In genomic region chr10:118870467-118871243, GRCh38 we compare ENCODE assay signal across 11 cellular contexts.
A peak's percentile ranks its signal among the peaks of the same experiment; 100 is the strongest.
DNase-seq lines count a peak whose midpoint lies in the region; ATAC-seq and TF ChIP-seq lines count a peak whose summit lies in the region.
"Had no signal": no experiment of that assay in that cellular context is flagged by ENCODE, and none has a peak within 500 bp of the region (broad histone marks: within the 10 kb centered on the region; RNA-seq: fewer than 3 reads in every experiment).

No MANE protein-coding gene starts in this region.

- H3K27ac Mint-ChIP-seq in activated CD4-positive, alpha-beta T cell treated with anti-CD3 and anti-CD28 coated beads for 36 hours: no peak overlapping the region
- H3K27ac Mint-ChIP-seq: CD8-positive, alpha-beta T cell had no signal

- TF ChIP-seq POLR2A in body of pancreas (IDR thresholded peaks at IDR 0.05): no peak

- H3K4me3 Mint-ChIP-seq in activated CD4-positive, alpha-beta T cell treated with anti-CD3 and anti-CD28 coated beads for 36 hours: no peak overlapping the region
- H3K4me3 Mint-ChIP-seq: CD8-positive, alpha-beta T cell; neural crest cell had no signal

- CTCF ChIA-PET in activated CD4-positive, alpha-beta T cell treated with anti-CD3 and anti-CD28 coated beads for 36 hours (lab: Charles Lee): interaction anchor here (0.6 to 1.0 kb wide), 2 partner anchors 42 to 125 kb away, joined by 3 to 4 read pairs; no protein-coding TSS in a partner anchor

- peaks cover 27% of the 10 kb centered on the region for H3K27me3 Mint-ChIP-seq in activated CD4-positive, alpha-beta T cell treated with anti-CD3 and anti-CD28 coated beads for 36 hours

- no peaks in the 10 kb centered on the region for H3K36me3 Mint-ChIP-seq in activated CD4-positive, alpha-beta T cell treated with anti-CD3 and anti-CD28 coated beads for 36 hours (ENCODE audit: low read depth)
- H3K36me3 Mint-ChIP-seq: CD8-positive, alpha-beta T cell had no signal

- 54 to 55% methylated on average over 3 to 4 of the region's 4 CpGs for WGBS in body of pancreas, 2 donors

- TF ChIP-seq CTCF in body of pancreas (IDR thresholded peaks at IDR 0.05) (no peak), kidney epithelial cell (IDR thresholded peaks at IDR 0.05; ENCODE audit: insufficient read depth, low read length, poor library complexity, severe bottlenecking) (no peak)

- intact Hi-C loops in Right ventricle myocardium inferior (cut with DNase I): no loop called here
- intact Hi-C loops in cardiac septum (cut with DNase I): loop anchor here (5.0 kb wide), 1 partner anchor 42 kb away; no protein-coding TSS in a partner anchor
- intact Hi-C loops in body of pancreas (cut with DNase I): no loop called here
- intact Hi-C loops in activated CD4-positive, alpha-beta T cell treated with anti-CD3 and anti-CD28 coated beads for 36 hours (cut with DNase I, micrococcal nuclease): no loop called here

- no peaks in the 10 kb centered on the region for H3K27me3 ChIP-seq in body of pancreas
- H3K27me3 ChIP-seq in kidney epithelial cell (ENCODE audit: control insufficient read depth, insufficient read depth, low read length): no peaks in the 10 kb centered on the region

- H3K27ac ChIP-seq in body of pancreas: peak overlapping the region in 2 of 4 donors; percentile 55 to 58

- H3K4me1 ChIP-seq in body of pancreas: peaks cover 25% of the 10 kb centered on the region

- no peaks in the 10 kb centered on the region for H3K9me3 ChIP-seq in body of pancreas

- POLR2A ChIA-PET in activated CD4-positive, alpha-beta T cell treated with anti-CD3 and anti-CD28 coated beads for 36 hours (lab: Charles Lee): no interaction called here

- no peaks in the 10 kb centered on the region for H3K4me1 Mint-ChIP-seq in activated CD4-positive, alpha-beta T cell treated with anti-CD3 and anti-CD28 coated beads for 36 hours

- peaks cover 2% of the 10 kb centered on the region for H3K9me3 Mint-ChIP-seq in activated CD4-positive, alpha-beta T cell treated with anti-CD3 and anti-CD28 coated beads for 36 hours (ENCODE audit: low read depth)
- H3K9me3 Mint-ChIP-seq: CD8-positive, alpha-beta T cell; neural crest cell had no signal

- no peak for DNase-seq in Right ventricle myocardium inferior (ENCODE audit: missing footprints)
- no peak for DNase-seq in cardiac septum (ENCODE audit: low spot score)
- DNase-seq in body of pancreas: peak in 3 of 4 donors; percentile 15 to 41 (median 29)
- DNase-seq in kidney epithelial cell (ENCODE audit: low read depth): peak; percentile 83
- no peak for DNase-seq in activated CD4-positive, alpha-beta T cell treated with anti-CD3 and anti-CD28 coated beads for 36 hours
- DNase-seq in activated CD4-positive, alpha-beta T cell treated with anti-CD3 and anti-CD28 coated beads, Interleukin-2, amount 50 U/mL, for 48 hours: no peak
- DNase-seq: activated T-cell treated with anti-CD3 and anti-CD28 coated beads, Interleukin-2, amount 50 U/mL, for 1 hour; CD8-positive, alpha-beta T cell had no signal

- no peak overlapping the region for H3K4me3 ChIP-seq in body of pancreas
- H3K4me3 ChIP-seq in kidney epithelial cell (ENCODE audit: low read depth, low read length): no peak overlapping the region

- H3K36me3 ChIP-seq in body of pancreas (replicated peaks in 1 of 2; ENCODE audit: insufficient read depth in 1 of 2, low read depth in 2 of 2) (no peaks in the 10 kb centered on the region), kidney epithelial cell (ENCODE audit: control insufficient read depth, insufficient read depth, low read length) (no peaks in the 10 kb centered on the region)

- ATAC-seq in Right ventricle myocardium inferior (peak; percentile 92), body of pancreas (peak; percentile 69), HG03565 (IDR thresholded peaks at IDR 0.05; ENCODE audit: unreplicated experiment) (no peak), GM21381 (IDR thresholded peaks at IDR 0.05; ENCODE audit: unreplicated experiment) (no peak)
- no peak for ATAC-seq in activated CD4-positive, alpha-beta T cell treated with anti-CD3 and anti-CD28 coated beads for 36 hours
- ATAC-seq: CD8-positive, alpha-beta T cell had no signal

Comparison
In these comparisons a context has a peak if more than half of its experiments do, and no peak if none do; other contexts are left out.
1. ATAC-seq: peak in Right ventricle myocardium inferior (single experiment) and body of pancreas (single experiment); none in HG03565 (single experiment), activated CD4-positive, alpha-beta T cell treated with anti-CD3 and anti-CD28 coated beads for 36 hours (single experiment) and GM21381 (single experiment).
2. DNase-seq: peak in body of pancreas (3 of 4) and kidney epithelial cell (single experiment); none in Right ventricle myocardium inferior (single experiment), cardiac septum (single experiment), activated CD4-positive, alpha-beta T cell treated with anti-CD3 and anti-CD28 coated beads for 36 hours (single experiment) and activated CD4-positive, alpha-beta T cell treated with anti-CD3 and anti-CD28 coated beads, Interleukin-2, amount 50 U/mL, for 48 hours (0 of 2).